20 cellular contexts compared by ENCODE assay signal in genomic region chr3:172268425-172268824, GRCh38.
"Had no signal": no experiment of that assay in that cellular context is flagged by ENCODE, and none has a peak within 500 bp of the region (broad histone marks: within the 10 kb centered on the region; RNA-seq: fewer than 3 reads in every experiment).

No MANE protein-coding gene starts in this region.

- H2AFZ ChIP-seq: hepatocyte had no signal

- H3K27me3 ChIP-seq: foreskin keratinocyte, hepatocyte, sigmoid colon, suprapubic skin, thyroid gland, upper lobe of left lung, uterus had no signal

- H3K36me3 ChIP-seq: thyroid gland, uterus had no signal

- H3K27ac ChIP-seq: foreskin keratinocyte, hepatocyte, psoas muscle, suprapubic skin, thyroid gland, upper lobe of left lung, uterus had no signal

- H3K4me2 ChIP-seq: hepatocyte had no signal

- ATAC-seq: foreskin keratinocyte, left colon, mucosa of descending colon, natural killer cell, psoas muscle had no signal

- H3K9me3 ChIP-seq: mucosa of descending colon, psoas muscle, sigmoid colon, suprapubic skin, thyroid gland, upper lobe of left lung, uterus had no signal

- FAIRE-seq: colon, endothelial cell of umbilical vein, kidney had no signal

- H3K4me1 ChIP-seq: foreskin keratinocyte had no signal

- DNase-seq: dermis blood vessel endothelial cell; erythroblast; foreskin keratinocyte; kidney; left colon; mucosa of descending colon; natural killer cell; psoas muscle; retina; sigmoid colon; stimulated activated CD4-positive, alpha-beta T cell treated with anti-CD3 and anti-CD28 coated beads, Interleukin-12 subunit alpha, Interleukin-12 subunit beta, amount 100 ng/mL, for 4 hours; stimulated activated naive CD4-positive, alpha-beta T cell treated with Interleukin-2 at 50 U/mL for 16 hours; thyroid gland; upper lobe of left lung; uterus had no signal

- H3K4me3 ChIP-seq: hepatocyte, mucosa of descending colon, psoas muscle, sigmoid colon, skin epidermis, suprapubic skin, thyroid gland, upper lobe of left lung, uterus had no signal
